16 cellular contexts compared by ENCODE assay signal in the genomic region with DNA sequence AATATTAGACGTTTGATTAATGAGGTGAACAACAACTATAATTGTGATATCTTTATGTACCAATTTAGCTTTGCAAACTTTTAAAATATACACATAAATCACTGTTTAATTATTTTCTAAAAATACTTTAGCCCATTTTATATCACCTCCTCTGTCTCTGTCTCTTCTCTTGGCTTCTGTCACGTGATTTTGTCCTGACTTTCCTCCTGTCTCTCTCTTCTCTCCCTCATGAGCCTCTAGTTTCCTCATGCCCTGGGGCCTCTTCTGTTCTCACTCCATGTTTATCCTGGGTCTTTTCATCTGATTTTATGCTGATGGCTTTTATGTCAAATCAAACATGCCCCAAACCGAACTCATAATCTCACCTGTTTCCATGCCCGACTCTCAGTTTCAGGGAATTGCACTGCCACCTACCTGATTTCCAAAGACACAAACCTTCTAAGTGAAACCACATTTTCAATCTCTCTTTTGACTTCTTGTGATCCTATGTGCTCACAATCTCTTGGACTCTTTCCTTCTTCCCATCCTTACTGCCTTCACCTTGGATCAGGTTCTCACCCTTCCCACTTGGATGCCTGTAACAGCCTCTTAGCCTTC.
DNase-seq lines count a peak whose midpoint lies in the region; ATAC-seq, FAIRE-seq and TF ChIP-seq lines count a peak whose summit lies in the region.
"Had no signal": no experiment of that assay in that cellular context is flagged by ENCODE, and none has a peak within 500 bp of the region (broad histone marks: within the 10 kb centered on the region; RNA-seq: fewer than 3 reads in every experiment).

No MANE protein-coding gene starts in this region.

- H3K27ac Mint-ChIP-seq in endodermal cell = no peak overlapping the region
- H3K27ac Mint-ChIP-seq: CD4-positive, CD25-positive, alpha-beta regulatory T cell had no signal

- 86 to 90% methylated on average over 2 to 3 of the region's 4 CpGs for WGBS in endodermal cell (ENCODE audit: insufficient coverage in 1 of 2, insufficient read length in 1 of 2), 2 experiments
- WGBS in HepG2 (ENCODE audit: low lambda C conversion rate) = 16% methylated on average over 4 of the region's 4 CpGs

- H3K79me2 ChIP-seq in HepG2 (ENCODE audit: insufficient read depth, low read length) = no peaks in the 10 kb centered on the region

- peak; percentile 49 for DNase-seq in NCI-H146 treated with DMSO at 0.1 percent for 48 hours (lab: John Stamatoyannopoulos, UW; ENCODE audit: unreplicated experiment)
- no peak for DNase-seq in endodermal cell
- DNase-seq in HepG2 (ENCODE audit: low spot score) = no peak
- no peak for DNase-seq in Peyer's patch
- no peak for DNase-seq in activated naive CD4-positive, alpha-beta T cell treated with Interleukin-2 at 50 U/mL for 16 hours
- DNase-seq: Caco-2; CD4-positive, CD25-positive, alpha-beta regulatory T cell; DMS53; HCEC 1CT; NCI-H2029 treated with DMSO at 0.1 percent for 48 hours; NCI-H2227 treated with DMSO at 0.1 percent for 48 hours; NCI-H526; PC-9 had no signal

- H3K27ac ChIP-seq in C4-2B (no peak overlapping the region), endodermal cell (ENCODE audit: low read depth, low read length) (no peak overlapping the region), HepG2 (ENCODE audit: extremely low read length, insufficient read depth, low read length) (no peak overlapping the region), Peyer's patch (no peak overlapping the region)
- H3K27ac ChIP-seq: PC-9 had no signal

- H3K9ac ChIP-seq in endodermal cell (ENCODE audit: extremely low read depth, low read length, poor library complexity, severe bottlenecking) (no peak overlapping the region), HepG2 (ENCODE audit: insufficient read depth, low read depth, low read length) (no peak overlapping the region)

- H3K4me3 ChIP-seq in endodermal cell (ENCODE audit: low read length) (no peak overlapping the region), HepG2 (replicated peaks in 1 of 3; ENCODE audit: insufficient read depth in 1 of 3, low read depth in 2 of 3, low read length in 3 of 3) (no peak overlapping the region), Peyer's patch (no peak overlapping the region)
- H3K4me3 ChIP-seq: PC-9 had no signal

- no peaks in the 10 kb centered on the region for H4K20me1 ChIP-seq in HepG2 (ENCODE audit: insufficient read depth, low read length)

- H3K36me3 Mint-ChIP-seq in endodermal cell (ENCODE audit: low read depth) = peaks cover 2% of the 10 kb centered on the region
- H3K36me3 Mint-ChIP-seq: CD4-positive, CD25-positive, alpha-beta regulatory T cell; IgD-negative memory B cell had no signal

- no peak for TF ChIP-seq RAD21 in HepG2 (CRISPR knock-in tag; IDR thresholded peaks at IDR 0.05)

- TF ChIP-seq CTCF in C4-2B (conservative IDR thresholded peaks at IDR 0.05) (peak; percentile 15; the same call in 1 of the 2 replicates), endodermal cell (conservative IDR thresholded peaks at IDR 0.05) (peak; percentile 29), HepG2 (CRISPR knock-in tag; IDR thresholded peaks at IDR 0.05) (no peak), Peyer's patch (IDR thresholded peaks at IDR 0.05) (no peak)

- no peak for ATAC-seq in HepG2
- ATAC-seq in GM18873 (IDR thresholded peaks at IDR 0.05; ENCODE audit: low FRiP score, unreplicated experiment) = no peak

- no peaks in the 10 kb centered on the region for H3K4me1 Mint-ChIP-seq in endodermal cell
- H3K4me1 Mint-ChIP-seq: IgD-negative memory B cell had no signal

- no peaks in the 10 kb centered on the region for H3K4me1 ChIP-seq in endodermal cell (ENCODE audit: control insufficient read depth, insufficient read depth, low read length)
- H3K4me1 ChIP-seq in HepG2 (ENCODE audit: insufficient read depth, low read length) = no peaks in the 10 kb centered on the region
- H3K4me1 ChIP-seq in Peyer's patch = no peaks in the 10 kb centered on the region
- H3K4me1 ChIP-seq: Caco-2 had no signal

- H2AFZ ChIP-seq in HepG2 (ENCODE audit: low read length) = no peak overlapping the region
- H2AFZ ChIP-seq: PC-9 had no signal

- H3K27me3 Mint-ChIP-seq in endodermal cell (ENCODE audit: insufficient read depth) = no peaks in the 10 kb centered on the region
- H3K27me3 Mint-ChIP-seq: CD4-positive, CD25-positive, alpha-beta regulatory T cell; IgD-negative memory B cell had no signal

- TF ChIP-seq EP300 in HepG2 (IDR thresholded peaks at IDR 0.05; ENCODE audit: low read depth in 2 of 2, low read length in 2 of 2) (no peak), HepG2 (CRISPR knock-in tag; IDR thresholded peaks at IDR 0.05; ENCODE audit: borderline replicate concordance) (no peak)

- H3K9me3 ChIP-seq in endodermal cell (ENCODE audit: control insufficient read depth, low read length) = peaks cover 9% of the 10 kb centered on the region
- H3K9me3 ChIP-seq in HepG2 (ENCODE audit: low read length) = peaks cover 20% of the 10 kb centered on the region
- no peaks in the 10 kb centered on the region for H3K9me3 ChIP-seq in Peyer's patch
- H3K9me3 ChIP-seq: Caco-2 had no signal

- no peak overlapping the region for H3K4me3 Mint-ChIP-seq in endodermal cell
- H3K4me3 Mint-ChIP-seq: CD4-positive, CD25-positive, alpha-beta regulatory T cell; IgD-negative memory B cell had no signal

- TF ChIP-seq POLR2A in HepG2 (IDR thresholded peaks at IDR 0.05; ENCODE audit: insufficient read depth in 1 of 2, low read depth in 2 of 2, low read length in 2 of 2) (no peak), Peyer's patch (IDR thresholded peaks at IDR 0.05) (no peak)

- H3K36me3 ChIP-seq in endodermal cell (ENCODE audit: control insufficient read depth, insufficient read depth, low read length) (no peaks in the 10 kb centered on the region), HepG2 (replicated peaks in 1 of 2; ENCODE audit: control insufficient read depth in 1 of 2, insufficient read depth in 2 of 2, low read length in 2 of 2) (no peaks in the 10 kb centered on the region), Peyer's patch (no peaks in the 10 kb centered on the region)

- no TSS peak for BruUV-seq in HepG2 (replicated peaks; lab: Mats Ljungman, UMichigan)

- POLR2A ChIA-PET in HepG2 (lab: Yijun Ruan, JAX) = no interaction called here

- no peak overlapping the region for H3K4me2 ChIP-seq in HepG2 (ENCODE audit: low read depth, low read length)
- H3K4me2 ChIP-seq: PC-9 had no signal

- in situ Hi-C loops in HepG2 (cut with HindIII; ENCODE audit: extremely low pct_ligation_motif_present, low pct_unique_long_range_greater_than_20kb) = no loop called here

- H3K27me3 ChIP-seq in endodermal cell (ENCODE audit: control insufficient read depth, insufficient read depth, low read length, poor library complexity, severe bottlenecking) (no peaks in the 10 kb centered on the region), HepG2 (ENCODE audit: control insufficient read depth in 1 of 2, insufficient read depth in 2 of 2, low read length in 2 of 2) (no peaks in the 10 kb centered on the region), Peyer's patch (no peaks in the 10 kb centered on the region)

- peaks cover 25% of the 10 kb centered on the region for H3K9me3 Mint-ChIP-seq in endodermal cell

- CTCF ChIA-PET in HepG2 (lab: Yijun Ruan, JAX; ENCODE audit: low intra/inter-chr PET ratio, low total read pairs) = no interaction called here

- no peak for FAIRE-seq in HepG2 (lab: Jason Lieb, UNC)

- intact Hi-C loops in HepG2 (cut with micrococcal nuclease; ENCODE audit: unreplicated experiment) = no loop called here

TF ChIP-seq in HepG2, 621 proteins besides CTCF, POLR2A, EP300 and RAD21:
- TF ChIP-seq ZFY (CRISPR knock-in tag; IDR thresholded peaks at IDR 0.05) (no peak), ZNF274 (CRISPR knock-in tag; IDR thresholded peaks at IDR 0.05) (no peak), IKZF5 (CRISPR knock-in tag; IDR thresholded peaks at IDR 0.05) (no peak), ATRX (CRISPR knock-in tag; IDR thresholded peaks at IDR 0.05; ENCODE audit: borderline replicate concordance) (no peak), XBP1 (CRISPR knock-in tag; IDR thresholded peaks at IDR 0.05) (no peak), ZNF136 (CRISPR knock-in tag; IDR thresholded peaks at IDR 0.05; ENCODE audit: low read depth) (no peak), RAD51 (IDR thresholded peaks at IDR 0.05; ENCODE audit: borderline replicate concordance) (peak; percentile 58; the same call in 1 of the 2 replicates)

Comparison
In these comparisons a context has a peak if more than half of its experiments do, and no peak if none do; other contexts are left out.
1. CTCF ChIP-seq: peak in C4-2B (single experiment) and endodermal cell (single experiment); none in HepG2 (single experiment) and Peyer's patch (0 of 6).